Comparison of ENCODE assay signal across 27 cellular contexts in the genomic region with DNA sequence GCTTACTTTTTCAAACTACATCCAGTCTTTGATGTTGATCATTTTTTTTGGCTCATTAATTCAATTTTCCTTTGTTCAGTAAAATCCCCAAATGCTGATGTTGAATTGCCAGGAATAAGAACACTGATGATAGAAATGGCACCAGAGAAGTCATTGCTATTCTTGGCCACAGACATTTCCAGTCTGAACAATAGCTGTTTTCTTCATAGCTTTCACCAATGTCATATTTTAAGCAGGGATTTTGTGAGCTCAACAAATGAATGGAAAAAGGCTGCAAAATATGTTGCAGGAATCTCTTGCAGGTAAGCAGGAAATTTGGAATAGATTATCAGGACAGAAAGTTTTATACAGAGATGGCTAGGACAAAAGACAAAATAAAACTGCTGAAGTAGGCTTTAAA. TPM values are rescaled to one million over a fixed set of nuclear protein-coding genes. Genes with fewer than 3 reads are reported as not detected.
"Had no signal": no experiment of that assay in that cellular context is flagged by ENCODE, and none has a peak within 500 bp of the region (broad histone marks: within the 10 kb centered on the region; RNA-seq: fewer than 3 reads in every experiment).

No MANE protein-coding gene starts in this region.

- H3K27ac Mint-ChIP-seq: activated CD8-positive, alpha-beta T cell treated with anti-CD3 and anti-CD28 coated beads for 36 hours; activated naive CD4-positive, alpha-beta T cell treated with anti-CD3 and anti-CD28 coated beads, Interleukin-2, amount 10 ng/mL, durations not matched to agents 7 days and 5 days; activated naive CD8-positive, alpha-beta T cell treated with anti-CD3 and anti-CD28 coated beads for 36 hours; activated T-cell treated with anti-CD3 and anti-CD28 coated beads, Interleukin-2, amount 50 U/mL, for 72 hours; activated T-helper 2 cell treated with anti-CD3 and anti-CD28 coated beads, Interferon-gamma antibody, Interleukin-2, Interleukin-4, amounts not matched to agents 10 μg/mL and 5 μg/mL and 100 μg/mL, durations not matched to agents 14 hours and 24 hours and 36 hours had no signal

- H3K9ac ChIP-seq: KMS-11, SK-N-SH had no signal

- H3K9me3 Mint-ChIP-seq: activated naive CD4-positive, alpha-beta T cell treated with anti-CD3 and anti-CD28 coated beads, Interleukin-2, amount 10 ng/mL, durations not matched to agents 7 days and 5 days; activated naive CD8-positive, alpha-beta T cell treated with anti-CD3 and anti-CD28 coated beads for 36 hours; activated T-helper 2 cell treated with anti-CD3 and anti-CD28 coated beads, Interferon-gamma antibody, Interleukin-2, Interleukin-4, amounts not matched to agents 10 μg/mL and 5 μg/mL and 100 μg/mL, durations not matched to agents 14 hours and 24 hours and 36 hours had no signal

- DNase-seq: activated CD4-positive, alpha-beta T cell treated with anti-CD3 and anti-CD28 coated beads for 4 hours; activated CD8-positive, alpha-beta memory T cell treated with anti-CD3 and anti-CD28 coated beads, Interleukin-2, amount 50 U/mL, for 4 hours; activated CD8-positive, alpha-beta T cell treated with anti-CD3 and anti-CD28 coated beads for 36 hours; activated gamma-delta T cell treated with Interleukin-2 at 50 U/mL for 16 hours; activated naive CD4-positive, alpha-beta T cell treated with anti-CD3 and anti-CD28 coated beads, Interleukin-2, amount 10 ng/mL, durations not matched to agents 7 days and 5 days; activated naive CD8-positive, alpha-beta T cell treated with anti-CD3 and anti-CD28 coated beads for 36 hours; activated T-cell treated with anti-CD3 and anti-CD28 coated beads, Interleukin-2, amount 50 U/mL, for 72 hours; aorta; body of pancreas; MM.1S; NCI-H1105; NCI-H1436; NCI-H1694 treated with DMSO at 0.1 percent for 48 hours; NCI-H2029 treated with DMSO at 0.1 percent for 48 hours; NCI-H345; NCI-H510A treated with DMSO at 0.1 percent for 48 hours; NCI-H69; Peyer's patch; Right ventricle myocardium superior; SJCRH30; SK-N-SH; T-helper 1 cell; WERI-Rb-1 had no signal

- H3K4me1 ChIP-seq: body of pancreas, Peyer's patch, SJCRH30 had no signal

- H3K4me2 ChIP-seq: KMS-11, SK-N-SH had no signal

- H3K4me1 Mint-ChIP-seq: activated naive CD4-positive, alpha-beta T cell treated with anti-CD3 and anti-CD28 coated beads, Interleukin-2, amount 10 ng/mL, durations not matched to agents 7 days and 5 days; activated naive CD8-positive, alpha-beta T cell treated with anti-CD3 and anti-CD28 coated beads for 36 hours had no signal

- H3K4me3 ChIP-seq: body of pancreas, Peyer's patch, SJCRH30 had no signal

- H3K27me3 ChIP-seq: body of pancreas, Peyer's patch, SJCRH30 had no signal

- H3K9me3 ChIP-seq: body of pancreas, Peyer's patch, SJCRH30, SK-N-SH had no signal

- H3K36me3 Mint-ChIP-seq: activated naive CD4-positive, alpha-beta T cell treated with anti-CD3 and anti-CD28 coated beads, Interleukin-2, amount 10 ng/mL, durations not matched to agents 7 days and 5 days; activated naive CD8-positive, alpha-beta T cell treated with anti-CD3 and anti-CD28 coated beads for 36 hours had no signal

- H3K36me3 ChIP-seq: Peyer's patch, SJCRH30, WERI-Rb-1 had no signal

- H3K27me3 Mint-ChIP-seq: activated CD8-positive, alpha-beta T cell treated with anti-CD3 and anti-CD28 coated beads for 36 hours; activated naive CD4-positive, alpha-beta T cell treated with anti-CD3 and anti-CD28 coated beads, Interleukin-2, amount 10 ng/mL, durations not matched to agents 7 days and 5 days; activated naive CD8-positive, alpha-beta T cell treated with anti-CD3 and anti-CD28 coated beads for 36 hours had no signal

- H3K27ac ChIP-seq: body of pancreas, KMS-11, Peyer's patch, RWPE1, SJCRH30, WERI-Rb-1 had no signal

- H3K4me3 Mint-ChIP-seq: activated CD8-positive, alpha-beta T cell treated with anti-CD3 and anti-CD28 coated beads for 36 hours; activated naive CD4-positive, alpha-beta T cell treated with anti-CD3 and anti-CD28 coated beads, Interleukin-2, amount 10 ng/mL, durations not matched to agents 7 days and 5 days; activated naive CD8-positive, alpha-beta T cell treated with anti-CD3 and anti-CD28 coated beads for 36 hours; activated T-cell treated with anti-CD3 and anti-CD28 coated beads, Interleukin-2, amount 50 U/mL, for 72 hours had no signal

RNA-seq across cellular contexts. Expression of a gene that starts 40.5 kb away (rescaled TPM):
- total RNA-seq: activated CD8-positive, alpha-beta T cell treated with anti-CD3 and anti-CD28 coated beads for 36 hours; activated naive CD8-positive, alpha-beta T cell treated with anti-CD3 and anti-CD28 coated beads for 36 hours; activated T-cell treated with anti-CD3 and anti-CD28 coated beads, Interleukin-2, amount 50 U/mL, for 72 hours; activated T-helper 2 cell treated with anti-CD3 and anti-CD28 coated beads, Interferon-gamma antibody, Interleukin-2, Interleukin-4, amounts not matched to agents 10 μg/mL and 5 μg/mL and 100 μg/mL, durations not matched to agents 14 hours and 24 hours and 36 hours; T-helper 2 cell treated with Interferon-gamma antibody and Interleukin-4, amounts not matched to agents 100 ng/mL and 5 ng/mL, for 36 hours had no signal
